In genomic region chr13:111112196-111112595, GRCh38 we compare ENCODE assay signal across 17 cellular contexts. TPM values are rescaled to one million over a fixed set of nuclear protein-coding genes. Genes with fewer than 3 reads are reported as not detected.
DNase-seq lines count a peak whose midpoint lies in the region; ATAC-seq, FAIRE-seq and TF ChIP-seq lines count a peak whose summit lies in the region.
"Had no signal": no experiment of that assay in that cellular context is flagged by ENCODE, and none has a peak within 500 bp of the region (broad histone marks: within the 10 kb centered on the region; RNA-seq: fewer than 3 reads in every experiment).

No MANE protein-coding gene starts in this region.

- no peaks in the 10 kb centered on the region for H3K9me1 ChIP-seq in K562 (ENCODE audit: control insufficient read depth, insufficient read depth, low read length)

- no peak overlapping the region for H2AK5ac ChIP-seq in trophoblast cell (ENCODE audit: low read length)

- no peak for TF ChIP-seq POLR2A in K562 (conservative IDR thresholded peaks at IDR 0.05)
- no peak for TF ChIP-seq POLR2A in right lobe of liver (IDR thresholded peaks at IDR 0.05)
- no peak for TF ChIP-seq POLR2A in gastroesophageal sphincter (IDR thresholded peaks at IDR 0.05)

- POLR2A ChIA-PET in K562 (lab: Yijun Ruan, JAX): no interaction called here

- no peak overlapping the region for H4K12ac ChIP-seq in trophoblast cell (ENCODE audit: low read depth, low read length)

- no peak overlapping the region for H3K4ac ChIP-seq in trophoblast cell (ENCODE audit: low read depth, low read length)

- H3K23ac ChIP-seq in trophoblast cell (ENCODE audit: low read length): no peak overlapping the region

- peaks cover 4% of the 10 kb centered on the region for H3K79me1 ChIP-seq in trophoblast cell (ENCODE audit: low read length)

- no peak overlapping the region for H4K91ac ChIP-seq in trophoblast cell (ENCODE audit: low read depth, low read length)

- H3K9ac ChIP-seq in K562 (ENCODE audit: insufficient read depth in 1 of 2, low read depth in 2 of 2, low read length in 2 of 2) (no peak overlapping the region), trophoblast cell (ENCODE audit: low read length) (no peak overlapping the region)

- H3K4me2 ChIP-seq in K562 (ENCODE audit: insufficient read depth, low read length) (no peak overlapping the region), trophoblast cell (ENCODE audit: low read length) (no peak overlapping the region)

- no TSS peak for BruUV-seq in K562 (replicated peaks; lab: Mats Ljungman, UMichigan)

- H2AFZ ChIP-seq in K562 (ENCODE audit: low read depth, low read length) (no peak overlapping the region), trophoblast cell (ENCODE audit: insufficient read depth, low read length, poor library complexity) (no peak overlapping the region)

- TF ChIP-seq EP300 in Ishikawa (IDR thresholded peaks at IDR 0.05; ENCODE audit: borderline replicate concordance): no peak
- no peak for TF ChIP-seq EP300 in K562 (IDR thresholded peaks at IDR 0.05; ENCODE audit: low read length)
- no peak for TF ChIP-seq EP300 in gastroesophageal sphincter (IDR thresholded peaks at IDR 0.05)

- no peak overlapping the region for H3K14ac ChIP-seq in trophoblast cell (ENCODE audit: low read length)

- no peak overlapping the region for H2BK5ac ChIP-seq in trophoblast cell (ENCODE audit: low read depth, low read length, poor library complexity)

- 15% methylated on average over 9 of the region's 9 CpGs for WGBS in K562 (ENCODE audit: insufficient coverage, low coverage, missing lambda C conversion rate)
- WGBS in trophoblast cell (ENCODE audit: extremely low coverage, insufficient coverage, insufficient read length): no CpG with 5 or more reads among the region's 9 CpGs
- WGBS in right lobe of liver (ENCODE audit: insufficient coverage, low coverage, low lambda C conversion rate, missing lambda C conversion rate): 51% methylated on average over 2 of the region's 9 CpGs
- WGBS in gastroesophageal sphincter (ENCODE audit: low coverage in 1 of 2), 2 donors: 100% methylated on average over 1 to 4 of the region's 9 CpGs

- no peak overlapping the region for H3K27ac ChIP-seq in K562 (ENCODE audit: extremely low read depth, low read depth, low read length)
- H3K27ac ChIP-seq in trophoblast cell (ENCODE audit: low read depth, low read length): no peak overlapping the region
- H3K27ac ChIP-seq in right lobe of liver: no peak overlapping the region
- no peak overlapping the region for H3K27ac ChIP-seq in gastroesophageal sphincter

- intact Hi-C loops in K562 (cut with micrococcal nuclease) (no loop called here), right lobe of liver (cut with DNase I) (no loop called here)

- H3K36me3 ChIP-seq in K562 (ENCODE audit: control insufficient read depth, insufficient read depth, low read length) (no peaks in the 10 kb centered on the region), trophoblast cell (ENCODE audit: control insufficient read depth in 1 of 2, insufficient read depth in 2 of 2, low read length in 2 of 2) (no peaks in the 10 kb centered on the region), right lobe of liver (no peaks in the 10 kb centered on the region), gastroesophageal sphincter (no peaks in the 10 kb centered on the region)
- H3K36me3 ChIP-seq: HAP-1 had no signal

- TF ChIP-seq RAD21 in Ishikawa (IDR thresholded peaks at IDR 0.05; ENCODE audit: low read depth): no peak
- TF ChIP-seq RAD21 in K562 (CRISPR knock-in tag; conservative IDR thresholded peaks at IDR 0.05 in 1 of 2, IDR thresholded peaks at IDR 0.05 in 1 of 2): no peak

- FAIRE-seq in K562 (lab: Jason Lieb, UNC): no peak
- FAIRE-seq: G401.6, GM12892, H54 had no signal

- H3K4me3 ChIP-seq in K562 (no peak overlapping the region), trophoblast cell (ENCODE audit: low read depth, low read length) (peak overlapping the region; percentile 59), right lobe of liver (no peak overlapping the region), gastroesophageal sphincter (no peak overlapping the region)
- H3K4me3 ChIP-seq: HAP-1 had no signal

- no peak overlapping the region for H2BK12ac ChIP-seq in trophoblast cell (ENCODE audit: low read length)

- DNase-seq in K562 (ENCODE audit: extremely low read depth in 1 of 4, low spot score in 3 of 4) (no peak), trophoblast cell (no peak), right lobe of liver (no peak)
- no peak for DNase-seq in stimulated activated CD8-positive, alpha-beta memory T cell treated with anti-CD3 and anti-CD28 coated beads, Interleukin-4, amount 100 ng/mL, for 48 hours
- DNase-seq: C1 segment of cervical spinal cord; Caco-2; CD4-positive, alpha-beta memory T cell; DMS153; DND-41; GOT3; HFFc6 had no signal

- H3K27me3 ChIP-seq in K562 (ENCODE audit: control insufficient read depth in 2 of 2, insufficient read depth in 2 of 2, low read length in 2 of 2) (peaks cover 24 to 33% of the 10 kb centered on the region in 2 experiments), trophoblast cell (ENCODE audit: insufficient read depth, low read length) (peaks cover 16% of the 10 kb centered on the region), right lobe of liver (no peaks in the 10 kb centered on the region), gastroesophageal sphincter (peaks cover 84% of the 10 kb centered on the region)

- CTCF ChIA-PET in K562 (lab: Yijun Ruan, JAX; ENCODE audit: low intra/inter-chr PET ratio): no interaction called here

- in situ Hi-C loops in K562 (cut with MboI): no loop called here

- no peak overlapping the region for H2BK120ac ChIP-seq in trophoblast cell (ENCODE audit: insufficient read depth, low read length, poor library complexity)

- H4K8ac ChIP-seq in trophoblast cell (ENCODE audit: low read depth, low read length): no peak overlapping the region

- no peaks in the 10 kb centered on the region for H3K9me3 ChIP-seq in K562 (replicated peaks; ENCODE audit: control insufficient read depth, insufficient read depth, low read depth, low read length)
- peaks cover 3% of the 10 kb centered on the region for H3K9me3 ChIP-seq in trophoblast cell (ENCODE audit: insufficient read depth, low read depth, low read length)
- H3K9me3 ChIP-seq in right lobe of liver: no peaks in the 10 kb centered on the region
- peaks cover 0 to 13% (median 0%) of the 10 kb centered on the region in 3 donors for H3K9me3 ChIP-seq in gastroesophageal sphincter
- H3K9me3 ChIP-seq: Caco-2, HAP-1 had no signal

- no peak for ATAC-seq in K562
- ATAC-seq in right lobe of liver: no peak
- no peak for ATAC-seq in gastroesophageal sphincter

- peaks cover 0 to 14% of the 10 kb centered on the region in 2 experiments; a peak in 2 of 5 replicates for H3K4me1 ChIP-seq in K562 (replicated peaks in 1 of 2; ENCODE audit: control insufficient read depth in 2 of 2, insufficient read depth in 2 of 2, low read length in 2 of 2)
- peaks cover 0 to 4% of the 10 kb centered on the region in 2 experiments for H3K4me1 ChIP-seq in trophoblast cell (ENCODE audit: control insufficient read depth in 1 of 2, insufficient read depth in 2 of 2, low read length in 2 of 2)
- peaks cover 0 to 7% (median 0%) of the 10 kb centered on the region in 4 donors for H3K4me1 ChIP-seq in right lobe of liver
- H3K4me1 ChIP-seq in gastroesophageal sphincter: peaks cover 0 to 25% (median 9%) of the 10 kb centered on the region in 3 donors
- H3K4me1 ChIP-seq: HAP-1 had no signal

- no peak for TF ChIP-seq CTCF in K562 (IDR thresholded peaks at IDR 0.05 in 2 of 3, conservative IDR thresholded peaks at IDR 0.05 in 1 of 3; ENCODE audit: insufficient read depth in 2 of 3, low read depth in 1 of 3, low read length in 3 of 3)
- TF ChIP-seq CTCF in right lobe of liver (IDR thresholded peaks at IDR 0.05): no peak
- TF ChIP-seq CTCF in gastroesophageal sphincter (IDR thresholded peaks at IDR 0.05): no peak

- no peaks in the 10 kb centered on the region for H3K79me2 ChIP-seq in K562 (ENCODE audit: control insufficient read depth, insufficient read depth, low read length)
- no peaks in the 10 kb centered on the region for H3K79me2 ChIP-seq in trophoblast cell (ENCODE audit: control insufficient read depth, insufficient read depth, low read length, poor library complexity)

- no peaks in the 10 kb centered on the region for H4K20me1 ChIP-seq in K562 (replicated peaks; ENCODE audit: control insufficient read depth, insufficient read depth, low read length)

- H3K18ac ChIP-seq in trophoblast cell (ENCODE audit: low read length): no peak overlapping the region

TF ChIP-seq in Ishikawa, 13 proteins besides CTCF, POLR2A, EP300 and RAD21 (continues in another document):
- TF ChIP-seq, protein P1, sequence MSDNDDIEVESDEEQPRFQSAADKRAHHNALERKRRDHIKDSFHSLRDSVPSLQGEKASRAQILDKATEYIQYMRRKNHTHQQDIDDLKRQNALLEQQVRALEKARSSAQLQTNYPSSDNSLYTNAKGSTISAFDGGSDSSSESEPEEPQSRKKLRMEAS (IDR thresholded peaks at IDR 0.05): 0 out of 2 replicates have a peak, but pooled peaks have one; percentile 18

TF ChIP-seq in K562, 482 proteins besides CTCF, POLR2A, EP300 and RAD21 (continues in another document):
- TF ChIP-seq SLC30A9 (CRISPR knock-in tag; IDR thresholded peaks at IDR 0.05): no peak

RNA-seq across cellular contexts. Expression of gene ARHGEF7, which starts 2.9 kb away (rescaled TPM):
- 92.8 and 112 TPM in 2 replicates for total RNA-seq in K562 (2011; cell fraction: chromatin; rRNA removed; ENCODE audit: low replicate concordance)
- total RNA-seq in K562 (2011; cell fraction: nucleolus; rRNA removed): 40.5 and 45.3 TPM in 2 replicates
- 58.2 and 65.3 TPM in 2 replicates for total RNA-seq in K562 (2011; cell fraction: nucleoplasm; rRNA removed)
- total RNA-seq in K562 (2014; rRNA removed) (16.6 and 17.2 TPM in 2 replicates), K562 (2014; rRNA removed; fragmentation: Illumina TruSeq; extraction: Trizol) (12.0 and 12.2 TPM in 2 replicates), K562 (2015; rRNA removed; fragmentation: Illumina TruSeq; extraction: Trizol) (19.0 and 20.8 TPM in 2 replicates), K562 (2021) (26.8 and 31.2 TPM in 2 replicates), right lobe of liver (10 to 100 TPM; 22.0 to 40.1 (median 33.8) TPM), gastroesophageal sphincter (10 to 100 TPM; 23.3 to 78.6 (median 47.2) TPM)
- polyA plus RNA-seq in K562 (2011; rRNA removed) (18.2 and 23.0 TPM in 2 replicates), K562 (2014; fragmentation: Illumina TruSeq; extraction: Trizol) (20.7 and 21.8 TPM in 2 replicates), K562 (2014; fragmentation: Nextera tagmentation; extraction: Ambion mirVana) (1 to 10 TPM; 2.1 to 2.5 TPM), K562 (2014; rRNA removed) (16.6 and 17.5 TPM in 2 replicates)
- 7.8 and 12.7 TPM in 2 replicates for polyA plus RNA-seq in K562 (2011; cell fraction: cytosol; rRNA removed)
- 129 and 143 TPM in 2 replicates for polyA plus RNA-seq in K562 (2011; cell fraction: nucleus; rRNA removed)
- 19.3 and 20.6 TPM in 2 replicates for polyA plus RNA-seq in K562 (2012)
- polyA minus RNA-seq in K562 (2011; rRNA and poly(A)+ RNA removed): 24.3 and 26.2 TPM in 2 replicates
- 8.5 and 13.3 TPM in 2 replicates for polyA minus RNA-seq in K562 (2011; cell fraction: cytosol; rRNA and poly(A)+ RNA removed)
- 60.0 and 84.2 TPM in 2 replicates for polyA minus RNA-seq in K562 (2011; cell fraction: nucleus; rRNA and poly(A)+ RNA removed)
- polyA plus RNA-seq in trophoblast cell (2013): 34.5 and 34.7 TPM in 2 replicates
